In genomic region chr1:58689167-58689566, GRCh38 we compare ENCODE assay signal across 22 cellular contexts. TPM values are rescaled to one million over a fixed set of nuclear protein-coding genes. Genes with fewer than 3 reads are reported as not detected.
A peak's percentile ranks its signal among the peaks of the same experiment; 100 is the strongest.
DNase-seq lines count a peak whose midpoint lies in the region; FAIRE-seq lines count a peak whose summit lies in the region.
"Had no signal": no experiment of that assay in that cellular context is flagged by ENCODE, and none has a peak within 500 bp of the region (broad histone marks: within the 10 kb centered on the region; RNA-seq: fewer than 3 reads in every experiment).

No MANE protein-coding gene starts in this region.

- no peak overlapping the region for H3K4ac ChIP-seq in mesendoderm (ENCODE audit: low read depth, low read length)

- no peaks in the 10 kb centered on the region for H3K27me3 ChIP-seq in mesendoderm (ENCODE audit: insufficient read depth, low read length, poor library complexity)
- H3K27me3 ChIP-seq: BLaER1, MG63 had no signal

- H3K36me3 ChIP-seq in mesendoderm (ENCODE audit: control insufficient read depth, insufficient read depth, low read length) = peaks cover 5% of the 10 kb centered on the region

- no peaks in the 10 kb centered on the region for H3K4me1 ChIP-seq in mesendoderm (ENCODE audit: control insufficient read depth, low read depth, low read length)
- H3K4me1 ChIP-seq: BLaER1 had no signal

- H2AK5ac ChIP-seq in mesendoderm (ENCODE audit: low read length) = no peak overlapping the region

- no CpG with 5 or more reads among the region's 1 CpG for WGBS in mesendoderm (ENCODE audit: extremely low coverage, insufficient coverage, low lambda C conversion rate)

- H3K4me3 ChIP-seq in mesendoderm (ENCODE audit: low read length) = no peak overlapping the region
- H3K4me3 ChIP-seq: BLaER1, MG63, PC-9 had no signal

- no peak overlapping the region for H3K18ac ChIP-seq in mesendoderm (ENCODE audit: low read length)

- H3K23ac ChIP-seq in mesendoderm (ENCODE audit: low read length) = no peak overlapping the region

- H3K79me1 ChIP-seq in mesendoderm (ENCODE audit: low read length) = peaks cover 5% of the 10 kb centered on the region

- DNase-seq in NCI-H1417 (lab: John Stamatoyannopoulos, UW) (peak in 2 of 3 experiments; percentile 12 to 63), NCI-H1417 treated with DMSO at 0.1 percent for 48 hours (lab: John Stamatoyannopoulos, UW) (no peak), GM19239 (ENCODE audit: insufficient read length, low spot score) (no peak), NCI-H774 (lab: John Stamatoyannopoulos, UW) (peak; percentile 82), mesendoderm (peak; percentile 40), mesenteric fat pad (ENCODE audit: low spot score) (no peak), NCI-H187 (lab: John Stamatoyannopoulos, UW) (no peak), DMS 273 (lab: John Stamatoyannopoulos, UW; ENCODE audit: unreplicated experiment) (no peak)
- DNase-seq: CD8-positive, alpha-beta T cell; GF-D8; MG63; NCI-H1436; NCI-H2081 treated with DMSO at 0.1 percent for 48 hours; NCI-H226; NCI-H526 treated with DMSO at 0.1 percent for 48 hours; PC-9; SW 1271 had no signal

- no peak overlapping the region for H4K8ac ChIP-seq in mesendoderm (ENCODE audit: low read depth, low read length)

- no peak overlapping the region for H2BK120ac ChIP-seq in mesendoderm (ENCODE audit: low read depth, low read length)

- H2BK5ac ChIP-seq in mesendoderm (ENCODE audit: low read length) = no peak overlapping the region

- no peak overlapping the region for H4K5ac ChIP-seq in mesendoderm (ENCODE audit: low read length)

- no peak overlapping the region for H3K27ac ChIP-seq in mesendoderm (ENCODE audit: low read depth, low read length)
- H3K27ac ChIP-seq: BLaER1, KMS-11, PC-9 had no signal

- no peak overlapping the region for H3K56ac ChIP-seq in mesendoderm (ENCODE audit: low read length)

- H3K9ac ChIP-seq in mesendoderm (ENCODE audit: low read length) = no peak overlapping the region
- H3K9ac ChIP-seq: BLaER1, KMS-11 had no signal

- H2BK15ac ChIP-seq in mesendoderm (replicated peaks; ENCODE audit: low read depth) = no peak overlapping the region

- H3K4me2 ChIP-seq in mesendoderm (ENCODE audit: low read length) = no peak overlapping the region
- H3K4me2 ChIP-seq: BLaER1, KMS-11, PC-9 had no signal

- H3K79me2 ChIP-seq in mesendoderm (ENCODE audit: control insufficient read depth, insufficient read depth, low read length) = peaks cover 18% of the 10 kb centered on the region

- FAIRE-seq in GM19239 (lab: Jason Lieb, UNC) = peak; percentile 33
- FAIRE-seq: A204.1, GM12891, GM18507 had no signal

RNA-seq across cellular contexts. Expression of gene MYSM1, which starts 10.7 kb away (rescaled TPM):
- 29.8 TPM for polyA plus RNA-seq in mesendoderm (2013, experiment 1 of 2)
- 32.4 TPM for polyA plus RNA-seq in mesendoderm (2013, experiment 2 of 2)
- 28.2 TPM for total RNA-seq in mesenteric fat pad

Comparison
In these comparisons a context has a peak if more than half of its experiments do, and no peak if none do; other contexts are left out.
1. DNase-seq: peak in NCI-H1417 (2 of 3), NCI-H774 (single experiment) and mesendoderm (single experiment); none in NCI-H1417 treated with DMSO at 0.1 percent for 48 hours (single experiment), GM19239 (single experiment), mesenteric fat pad (single experiment), NCI-H187 (0 of 2) and DMS 273 (single experiment).